ENCODE assay signal across 1 cellular context in genomic region chr6:163965426-163966348, GRCh38.
TF ChIP-seq lines count a peak whose summit lies in the region.

No MANE protein-coding gene starts in this region.

TF ChIP-seq in HEK293, 187 proteins besides CTCF, POLR2A, EP300 and RAD21 (continued from another document):
- TF ChIP-seq ZNF518A (tag by site-specific recombination; conservative IDR thresholded peaks at IDR 0.05; ENCODE audit: low read depth) = no peak
- no peak for TF ChIP-seq ZSCAN23 (tag by site-specific recombination; IDR thresholded peaks at IDR 0.05)
- TF ChIP-seq KLF9 (tag by site-specific recombination; IDR thresholded peaks at IDR 0.05; ENCODE audit: low read depth) = no peak
- TF ChIP-seq ZNF707 (tag by site-specific recombination; IDR thresholded peaks at IDR 0.05) = no peak
- TF ChIP-seq ZNF473 (tag by site-specific recombination; IDR thresholded peaks at IDR 0.05) = no peak
- no peak for TF ChIP-seq ZNF747 (tag by site-specific recombination; IDR thresholded peaks at IDR 0.05)
- TF ChIP-seq ZNF530 (tag by site-specific recombination; IDR thresholded peaks at IDR 0.05; ENCODE audit: low read depth) = no peak
- no peak for TF ChIP-seq GLI4 (tag by site-specific recombination; IDR thresholded peaks at IDR 0.05)
- peak; percentile 84 for TF ChIP-seq ZIC2 (tag by site-specific recombination; IDR thresholded peaks at IDR 0.05)
- no peak for TF ChIP-seq ZNF791 (tag by site-specific recombination; IDR thresholded peaks at IDR 0.05)
- peak; percentile 62 for TF ChIP-seq SETDB1 (IDR thresholded peaks at IDR 0.05; ENCODE audit: insufficient read length, low read length)
- peak; percentile 54 for TF ChIP-seq ZNF335 (tag by site-specific recombination; conservative IDR thresholded peaks at IDR 0.05)
- 0 out of 2 replicates have a peak, but pooled peaks have one; percentile 46 for TF ChIP-seq PRDM4 (tag by site-specific recombination; IDR thresholded peaks at IDR 0.05)
- peak; percentile 98 for TF ChIP-seq FEZF1 (tag by site-specific recombination; IDR thresholded peaks at IDR 0.05)
- 0 out of 2 replicates have a peak, but pooled peaks have one; percentile 26 for TF ChIP-seq ZBTB17 (tag by site-specific recombination; IDR thresholded peaks at IDR 0.05)
- TF ChIP-seq ZNF645 (tag by site-specific recombination; IDR thresholded peaks at IDR 0.05) = no peak
- no peak for TF ChIP-seq SCRT2 (tag by site-specific recombination; IDR thresholded peaks at IDR 0.05)
- no peak for TF ChIP-seq ZNF513 (tag by site-specific recombination; IDR thresholded peaks at IDR 0.05)
- TF ChIP-seq SP7 (tag by site-specific recombination; IDR thresholded peaks at IDR 0.05) = 0 out of 2 replicates have a peak, but pooled peaks have one; percentile 21
- TF ChIP-seq WT1 (tag by site-specific recombination; IDR thresholded peaks at IDR 0.05) = no peak
- peak; percentile 47; the same call in 1 of the 2 replicates for TF ChIP-seq MEIS1 (CRISPR knock-in tag; IDR thresholded peaks at IDR 0.05; ENCODE audit: borderline replicate concordance)
- TF ChIP-seq ZNF350 (tag by site-specific recombination; IDR thresholded peaks at IDR 0.05) = no peak
- TF ChIP-seq OSR2 (tag by site-specific recombination; IDR thresholded peaks at IDR 0.05) = peak; percentile 82
- TF ChIP-seq ZNF292 (tag by site-specific recombination; IDR thresholded peaks at IDR 0.05; ENCODE audit: borderline replicate concordance, low read depth) = no peak
- no peak for TF ChIP-seq ZBTB1 (tag by site-specific recombination; IDR thresholded peaks at IDR 0.05)
- no peak for TF ChIP-seq ZNF830 (tag by site-specific recombination; IDR thresholded peaks at IDR 0.05; ENCODE audit: low read depth)
- peak; percentile 94 for TF ChIP-seq PRDM6 (tag by site-specific recombination; IDR thresholded peaks at IDR 0.05)
- no peak for TF ChIP-seq ZNF423 (tag by site-specific recombination; IDR thresholded peaks at IDR 0.05)
- TF ChIP-seq TCF7L2 (IDR thresholded peaks at IDR 0.05; ENCODE audit: borderline replicate concordance, low read depth, low read length) = peak; percentile 86
- TF ChIP-seq BCL11A (tag by site-specific recombination; IDR thresholded peaks at IDR 0.05; ENCODE audit: low read depth) = no peak
- peak; percentile 66; the same call in 1 of the 2 replicates for TF ChIP-seq ZSCAN4 (tag by site-specific recombination; IDR thresholded peaks at IDR 0.05)
- peak; percentile 64; the same call in 1 of the 2 replicates for TF ChIP-seq ZNF362 (tag by site-specific recombination; IDR thresholded peaks at IDR 0.05)
- TF ChIP-seq ZNF600 (tag by site-specific recombination; IDR thresholded peaks at IDR 0.05) = peak; percentile 45; the same call in 1 of the 2 replicates
- TF ChIP-seq SP2 (tag by site-specific recombination; IDR thresholded peaks at IDR 0.05) = 0 out of 2 replicates have a peak, but pooled peaks have one; percentile 8
- 0 out of 2 replicates have a peak, but pooled peaks have one; percentile 14 for TF ChIP-seq PATZ1 (tag by site-specific recombination; IDR thresholded peaks at IDR 0.05)
- TF ChIP-seq TRIM28 (IDR thresholded peaks at IDR 0.05; ENCODE audit: borderline replicate concordance, low read length) = peak; percentile 94
- peak; percentile 60; the same call in 1 of the 2 replicates for TF ChIP-seq ZNF561 (tag by site-specific recombination; IDR thresholded peaks at IDR 0.05; ENCODE audit: borderline replicate concordance)
- TF ChIP-seq AEBP2 (tag by site-specific recombination; IDR thresholded peaks at IDR 0.05; ENCODE audit: borderline replicate concordance) = no peak
- 0 out of 2 replicates have a peak, but pooled peaks have one; percentile 14 for TF ChIP-seq HIC1 (tag by site-specific recombination; IDR thresholded peaks at IDR 0.05)
